Comparison of ENCODE assay signal across 22 cellular contexts in genomic region chr22:31612891-31613285, GRCh38. TPM values are rescaled to one million over a fixed set of nuclear protein-coding genes. Genes with fewer than 3 reads are reported as not detected.
A peak's percentile ranks its signal among the peaks of the same experiment; 100 is the strongest.
DNase-seq lines count a peak whose midpoint lies in the region; ATAC-seq and TF ChIP-seq lines count a peak whose summit lies in the region.
"Had no signal": no experiment of that assay in that cellular context is flagged by ENCODE, and none has a peak within 500 bp of the region (broad histone marks: within the 10 kb centered on the region; RNA-seq: fewer than 3 reads in every experiment).

No MANE protein-coding gene starts in this region.

- peak overlapping the region in 3 of 8 donors; percentile 58 to 79 (median 70) for H3K27ac ChIP-seq in spleen
- H3K27ac ChIP-seq: GM23248, KMS-11 had no signal

- H3K27me3 Mint-ChIP-seq in activated T-cell treated with anti-CD3 and anti-CD28 coated beads, Interleukin-2, amount 50 U/mL, for 24 hours: no peaks in the 10 kb centered on the region
- H3K27me3 Mint-ChIP-seq in central memory CD8-positive, alpha-beta T cell: no peaks in the 10 kb centered on the region

- H3K4me3 Mint-ChIP-seq in activated T-cell treated with anti-CD3 and anti-CD28 coated beads, Interleukin-2, amount 50 U/mL, for 24 hours: no peak overlapping the region
- no peak overlapping the region for H3K4me3 Mint-ChIP-seq in central memory CD8-positive, alpha-beta T cell

- ATAC-seq in central memory CD8-positive, alpha-beta T cell (replicated peaks; ENCODE audit: extremely low read depth, poor library complexity, severe bottlenecking): no peak
- ATAC-seq: HCT116 had no signal

- no peak for DNase-seq in activated T-cell treated with anti-CD3 and anti-CD28 coated beads, Interleukin-2, amount 50 U/mL, for 24 hours
- DNase-seq in activated T-cell treated with anti-CD3 and anti-CD28 coated beads for 4 hours (no peak), H7 (peak; percentile 50), spleen (peak; percentile 72), activated gamma-delta T cell (lab: John Stamatoyannopoulos, UW) (no peak), epidermal melanocyte (ENCODE audit: insufficient read length, low spot score) (no peak), NCI-H69 (lab: John Stamatoyannopoulos, UW) (no peak)
- no peak for DNase-seq in central memory CD8-positive, alpha-beta T cell (ENCODE audit: low spot score in 2 of 2)
- DNase-seq: C1 segment of cervical spinal cord, COR-L47, DMS 273 treated with DMSO at 0.1 percent for 48 hours, GDM1, GM23248, NCI-H187, NCI-H2227 treated with DMSO at 0.1 percent for 48 hours, NCI-H510A treated with DMSO at 0.1 percent for 48 hours, NCI-H82, OCI-M1, SHP77 treated with DMSO at 0.1 percent for 48 hours, SK-N-SH had no signal

- no peak for TF ChIP-seq POLR2A in spleen (IDR thresholded peaks at IDR 0.05)

- peaks cover 28 to 70% (median 55%) of the 10 kb centered on the region in 6 donors for H3K4me1 ChIP-seq in spleen

- H3K4me1 Mint-ChIP-seq in activated T-cell treated with anti-CD3 and anti-CD28 coated beads, Interleukin-2, amount 50 U/mL, for 24 hours (ENCODE audit: low read depth): peaks cover 30% of the 10 kb centered on the region
- peaks cover 21% of the 10 kb centered on the region for H3K4me1 Mint-ChIP-seq in central memory CD8-positive, alpha-beta T cell

- intact Hi-C loops in spleen (cut with DNase I; ENCODE audit: low total_unique reads): no loop called here

- TF ChIP-seq CTCF in spleen (IDR thresholded peaks at IDR 0.05 in 8 of 11, conservative IDR thresholded peaks at IDR 0.05 in 3 of 11): no peak

- H3K36me3 ChIP-seq in H7 (replicated peaks; ENCODE audit: control insufficient read depth, insufficient read depth, low read length): no peaks in the 10 kb centered on the region; the same call in 1 of the 2 replicates
- H3K36me3 ChIP-seq in spleen: peaks cover 0 to 88% (median 37%) of the 10 kb centered on the region in 6 donors

- no peak overlapping the region for H3K4me3 ChIP-seq in H7 (ENCODE audit: insufficient read depth, low read depth, low read length)
- no peak overlapping the region for H3K4me3 ChIP-seq in spleen
- H3K4me3 ChIP-seq: GM23248 had no signal

- H3K27ac Mint-ChIP-seq in activated T-cell treated with anti-CD3 and anti-CD28 coated beads, Interleukin-2, amount 50 U/mL, for 24 hours: peak overlapping the region; percentile 44
- H3K27ac Mint-ChIP-seq in central memory CD8-positive, alpha-beta T cell (ENCODE audit: low read depth): peak overlapping the region; percentile 65

- no peaks in the 10 kb centered on the region for H3K27me3 ChIP-seq in H7 (ENCODE audit: control insufficient read depth, insufficient read depth, low read length)
- no peaks in the 10 kb centered on the region for H3K27me3 ChIP-seq in spleen (replicated peaks in 1 of 7)

- H3K36me3 Mint-ChIP-seq in activated T-cell treated with anti-CD3 and anti-CD28 coated beads, Interleukin-2, amount 50 U/mL, for 24 hours (ENCODE audit: low read depth): peaks cover 87% of the 10 kb centered on the region
- peaks cover 41% of the 10 kb centered on the region for H3K36me3 Mint-ChIP-seq in central memory CD8-positive, alpha-beta T cell (ENCODE audit: insufficient read depth)

- WGBS in spleen, 5 donors: 77 to 84% (median 82%) methylated on average over 8 to 12 of the region's 12 CpGs

- H3K9me3 Mint-ChIP-seq in activated T-cell treated with anti-CD3 and anti-CD28 coated beads, Interleukin-2, amount 50 U/mL, for 24 hours: no peaks in the 10 kb centered on the region
- no peaks in the 10 kb centered on the region for H3K9me3 Mint-ChIP-seq in central memory CD8-positive, alpha-beta T cell

- H3K9me3 ChIP-seq in spleen: no peaks in the 10 kb centered on the region
- H3K9me3 ChIP-seq: SK-N-SH had no signal

RNA-seq across cellular contexts. Expression of gene PISD, which starts 49.1 kb away (rescaled TPM):
- 70.2 and 72.6 TPM in 2 replicates for total RNA-seq in H7 (2014; rRNA removed; shearing (Covaris generic))
- 100 to 1,000 TPM in 2 of 7 donors, 10 to 100 TPM in 5; 52.6 to 108 (median 83.0) TPM for total RNA-seq in spleen
- polyA plus RNA-seq in spleen: 10 to 100 TPM; 27.6 to 41.7 (median 32.1) TPM

Comparison
In these comparisons a context has a peak if more than half of its experiments do, and no peak if none do; other contexts are left out.
1. DNase-seq: peak in H7 (single experiment) and spleen (single experiment); none in activated T-cell treated with anti-CD3 and anti-CD28 coated beads, Interleukin-2, amount 50 U/mL, for 24 hours (single experiment), activated T-cell treated with anti-CD3 and anti-CD28 coated beads for 4 hours (single experiment), central memory CD8-positive, alpha-beta T cell (0 of 2), activated gamma-delta T cell (single experiment), epidermal melanocyte (single experiment) and NCI-H69 (single experiment).